In genomic region chr7:76358053-76358477, GRCh38 we compare ENCODE assay signal across 8 cellular contexts. TPM values are rescaled to one million over a fixed set of nuclear protein-coding genes. Genes with fewer than 3 reads are reported as not detected.
DNase-seq lines count a peak whose midpoint lies in the region; ATAC-seq and TF ChIP-seq lines count a peak whose summit lies in the region.

No MANE protein-coding gene starts in this region.

- DNase-seq in SIG-M5 treated with dmso at 0.1 percent for 504 hours (lab: John Stamatoyannopoulos, UW; ENCODE audit: unreplicated experiment) (peak; percentile 60), SIG-M5 (lab: John Stamatoyannopoulos, UW) (no peak), NCI-H345 (lab: John Stamatoyannopoulos, UW) (peak; percentile 50), esophagus squamous epithelium (lab: John Stamatoyannopoulos, UW) (no peak), natural killer cell (peak; percentile 53), substantia nigra (lab: John Stamatoyannopoulos, UW) (peak in 48 of 49 donors; percentile 9 to 88 (median 60))
- DNase-seq in activated T-cell treated with anti-CD3 and anti-CD28 coated beads, Interleukin-2, amount 50 U/mL, for 24 hours: peak; percentile 78

- peaks cover 48% of the 10 kb centered on the region for H3K4me1 Mint-ChIP-seq in activated T-cell treated with anti-CD3 and anti-CD28 coated beads, Interleukin-2, amount 50 U/mL, for 24 hours (ENCODE audit: low read depth)
- H3K4me1 Mint-ChIP-seq in natural killer cell: peaks cover 28 to 29% of the 10 kb centered on the region in 2 donors

- no peaks in the 10 kb centered on the region for H3K27me3 Mint-ChIP-seq in activated T-cell treated with anti-CD3 and anti-CD28 coated beads, Interleukin-2, amount 50 U/mL, for 24 hours
- no peaks in the 10 kb centered on the region for H3K27me3 Mint-ChIP-seq in natural killer cell (ENCODE audit: low read depth in 2 of 2)

- H3K4me3 ChIP-seq in esophagus squamous epithelium: peak overlapping the region; percentile 76 to 96 (median 89)

- peaks cover 9 to 60% (median 34%) of the 10 kb centered on the region in 3 donors for H3K4me1 ChIP-seq in esophagus squamous epithelium

- TF ChIP-seq CTCF in esophagus squamous epithelium (IDR thresholded peaks at IDR 0.05): no peak
- no peak for TF ChIP-seq CTCF in natural killer cell (IDR thresholded peaks at IDR 0.05)

- 0 to 2% methylated on average over 9 to 17 of the region's 24 CpGs for WGBS in esophagus squamous epithelium, 2 donors

- ATAC-seq in HG02943 (IDR thresholded peaks at IDR 0.05; ENCODE audit: low read depth, unreplicated experiment) (peak; percentile 18), natural killer cell (peak in 2 of 3 donors; percentile 2 to 19)

- H3K27ac Mint-ChIP-seq in activated T-cell treated with anti-CD3 and anti-CD28 coated beads, Interleukin-2, amount 50 U/mL, for 24 hours: peak overlapping the region; percentile 97
- peak overlapping the region; percentile 92 to 99 for H3K27ac Mint-ChIP-seq in natural killer cell

- intact Hi-C loops in esophagus squamous epithelium (cut with DNase I) (loop anchor here (5.0 to 10.0 kb wide), 2 partner anchors 36 to 53 kb away; partner anchors contain the start of gene HSPB1), natural killer cell (cut with micrococcal nuclease) (no loop called here)

- H3K27me3 ChIP-seq in esophagus squamous epithelium: no peaks in the 10 kb centered on the region

- H3K27ac ChIP-seq in esophagus squamous epithelium (peak overlapping the region; percentile 97 to 100 (median 98)), substantia nigra (ENCODE audit: low read depth, low read length, poor library complexity, severe bottlenecking) (peak overlapping the region; percentile 99)

- no peaks in the 10 kb centered on the region for H3K9me3 ChIP-seq in esophagus squamous epithelium

- TF ChIP-seq POLR2A in esophagus squamous epithelium (IDR thresholded peaks at IDR 0.05): no peak

- peaks cover 0 to 13% (median 0%) of the 10 kb centered on the region in 3 donors for H3K36me3 ChIP-seq in esophagus squamous epithelium

- H3K4me3 Mint-ChIP-seq in activated T-cell treated with anti-CD3 and anti-CD28 coated beads, Interleukin-2, amount 50 U/mL, for 24 hours: peak overlapping the region; percentile 89
- H3K4me3 Mint-ChIP-seq in natural killer cell: peak overlapping the region; percentile 94

- H3K9me3 Mint-ChIP-seq in activated T-cell treated with anti-CD3 and anti-CD28 coated beads, Interleukin-2, amount 50 U/mL, for 24 hours: no peaks in the 10 kb centered on the region
- no peaks in the 10 kb centered on the region for H3K9me3 Mint-ChIP-seq in natural killer cell

- peaks cover 51% of the 10 kb centered on the region for H3K36me3 Mint-ChIP-seq in activated T-cell treated with anti-CD3 and anti-CD28 coated beads, Interleukin-2, amount 50 U/mL, for 24 hours (ENCODE audit: low read depth)
- H3K36me3 Mint-ChIP-seq in natural killer cell: no peaks in the 10 kb centered on the region

RNA-seq across cellular contexts. Expression of gene YWHAG, which starts 0.7 kb away (rescaled TPM):
- total RNA-seq in esophagus squamous epithelium: 10 to 100 TPM; 52.8 to 97.7 (median 66.3) TPM
- 10 to 100 TPM; 21.4 to 28.9 (median 27.4) TPM for total RNA-seq in natural killer cell

RNA-seq across cellular contexts. Expression of gene SSC4D, which starts 51.4 kb away (rescaled TPM):
- under 1 TPM in 1 of 4 donors, not detected in 3; 0.48 TPM for total RNA-seq in esophagus squamous epithelium
- under 1 TPM in 1 of 3 donors, not detected in 2; 0.40 TPM for total RNA-seq in natural killer cell

RNA-seq across cellular contexts. Expression of gene HSPB1, which starts 55.6 kb away (rescaled TPM):
- 1,000 to 10,000 TPM; 2,415 to 6,888 (median 3,249) TPM for total RNA-seq in esophagus squamous epithelium
- total RNA-seq in natural killer cell: 10 to 100 TPM; 14.4 to 15.9 (median 14.7) TPM

Comparison
In these comparisons a context has a peak if more than half of its experiments do, and no peak if none do; other contexts are left out.
1. DNase-seq: peak in SIG-M5 treated with dmso at 0.1 percent for 504 hours (single experiment), NCI-H345 (single experiment), activated T-cell treated with anti-CD3 and anti-CD28 coated beads, Interleukin-2, amount 50 U/mL, for 24 hours (single experiment), natural killer cell (single experiment) and substantia nigra (48 of 49); none in SIG-M5 (single experiment) and esophagus squamous epithelium (single experiment).
2. RNA of gene HSPB1, which starts 55.6 kb away (total RNA-seq): 2,415 to 6,888 TPM in esophagus squamous epithelium; 14.4 to 15.9 TPM in natural killer cell; every median in the first group is over 100 times any median in the second.